1 cellular context compared by ENCODE assay signal in the genomic region with DNA sequence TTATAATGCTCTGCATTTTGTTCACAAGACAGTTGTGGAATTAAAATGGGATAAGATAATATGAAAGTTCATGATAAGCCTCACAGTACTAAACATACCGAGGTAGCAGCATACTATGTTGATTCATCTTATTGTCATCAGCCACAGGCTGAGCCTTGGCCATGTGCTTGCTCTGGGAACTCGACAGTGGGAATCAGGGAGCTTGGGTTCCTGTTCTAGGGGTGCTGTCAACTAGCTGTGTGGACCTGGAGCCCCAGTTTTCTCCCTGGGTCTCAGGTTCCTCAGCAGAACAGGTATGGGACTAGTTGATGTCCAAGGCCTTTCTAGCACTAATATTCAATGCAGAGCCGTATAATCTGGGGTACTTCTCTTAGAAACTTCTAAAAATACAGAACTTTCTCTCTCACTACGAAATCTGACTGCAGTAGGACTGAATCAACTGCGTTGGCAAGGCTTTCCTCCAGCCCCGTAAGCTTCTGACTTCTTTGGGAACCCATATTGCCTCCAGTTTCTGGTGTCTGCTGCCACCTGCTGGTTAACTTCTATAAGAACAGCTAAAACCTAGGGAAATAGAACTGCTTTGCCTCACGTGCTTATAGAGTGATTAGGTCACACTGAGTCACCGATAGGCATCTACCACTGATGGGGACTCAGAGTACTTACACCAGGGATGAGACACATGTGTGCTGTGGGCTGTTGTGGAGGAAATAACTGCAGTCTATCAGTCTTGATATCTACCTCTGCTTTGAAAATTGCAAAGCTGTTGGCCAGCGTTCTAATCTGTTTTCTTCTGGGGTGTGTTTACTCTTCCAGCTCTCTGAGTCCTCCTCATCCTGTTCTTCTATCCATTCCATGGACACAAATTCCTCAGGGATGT.
A peak's percentile ranks its signal among the peaks of the same experiment; 100 is the strongest.
TF ChIP-seq lines count a peak whose summit lies in the region.

No MANE protein-coding gene starts in this region.

TF ChIP-seq in K562, 482 proteins besides CTCF, POLR2A, EP300 and RAD21 (continued from another document):
- TF ChIP-seq HDAC2 (IDR thresholded peaks at IDR 0.05) = peak; percentile 31; the same call in 1 of the 2 replicates
- TF ChIP-seq, protein P1, sequence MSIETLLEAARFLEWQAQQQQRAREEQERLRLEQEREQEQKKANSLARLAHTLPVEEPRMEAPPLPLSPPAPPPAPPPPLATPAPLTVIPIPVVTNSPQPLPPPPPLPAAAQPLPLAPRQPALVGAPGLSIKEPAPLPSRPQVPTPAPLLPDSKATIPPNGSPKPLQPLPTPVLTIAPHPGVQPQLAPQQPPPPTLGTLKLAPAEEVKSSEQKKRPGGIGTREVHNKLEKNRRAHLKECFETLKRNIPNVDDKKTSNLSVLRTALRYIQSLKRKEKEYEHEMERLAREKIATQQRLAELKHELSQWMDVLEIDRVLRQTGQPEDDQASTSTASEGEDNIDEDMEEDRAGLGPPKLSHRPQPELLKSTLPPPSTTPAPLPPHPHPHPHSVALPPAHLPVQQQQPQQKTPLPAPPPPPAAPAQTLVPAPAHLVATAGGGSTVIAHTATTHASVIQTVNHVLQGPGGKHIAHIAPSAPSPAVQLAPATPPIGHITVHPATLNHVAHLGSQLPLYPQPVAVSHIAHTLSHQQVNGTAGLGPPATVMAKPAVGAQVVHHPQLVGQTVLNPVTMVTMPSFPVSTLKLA (conservative IDR thresholded peaks at IDR 0.05) = peak; percentile 47 to 64
- peak; percentile 69 for TF ChIP-seq LCOR (CRISPR knock-in tag; IDR thresholded peaks at IDR 0.05)
- TF ChIP-seq SMARCA4 (IDR thresholded peaks at IDR 0.05) = peak; percentile 90
- no peak for TF ChIP-seq NBN (IDR thresholded peaks at IDR 0.05; ENCODE audit: low read depth)
- peak; percentile 79 for TF ChIP-seq LEF1 (IDR thresholded peaks at IDR 0.05)
- TF ChIP-seq, protein P2, sequence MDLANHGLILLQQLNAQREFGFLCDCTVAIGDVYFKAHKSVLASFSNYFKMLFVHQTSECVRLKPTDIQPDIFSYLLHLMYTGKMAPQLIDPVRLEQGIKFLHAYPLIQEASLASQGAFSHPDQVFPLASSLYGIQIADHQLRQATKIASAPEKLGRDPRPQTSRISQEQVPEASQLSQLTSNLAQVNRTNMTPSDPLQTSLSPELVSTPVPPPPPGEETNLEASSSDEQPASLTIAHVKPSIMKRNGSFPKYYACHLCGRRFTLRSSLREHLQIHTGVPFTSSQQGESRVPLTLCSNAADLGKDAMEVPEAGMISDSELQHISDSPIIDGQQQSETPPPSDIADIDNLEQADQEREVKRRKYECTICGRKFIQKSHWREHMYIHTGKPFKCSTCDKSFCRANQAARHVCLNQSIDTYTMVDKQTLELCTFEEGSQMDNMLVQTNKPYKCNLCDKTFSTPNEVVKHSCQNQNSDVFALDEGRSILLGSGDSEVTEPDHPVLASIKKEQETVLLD (IDR thresholded peaks at IDR 0.05) = peak; percentile 57; the same call in 1 of the 2 replicates
- TF ChIP-seq ZNF589 (CRISPR knock-in tag; IDR thresholded peaks at IDR 0.05; ENCODE audit: low read depth) = 0 out of 2 replicates have a peak, but pooled peaks have one; percentile 37
- TF ChIP-seq ZKSCAN8 (CRISPR knock-in tag; IDR thresholded peaks at IDR 0.05) = peak; percentile 38; the same call in 1 of the 2 replicates
- TF ChIP-seq EHMT2 (IDR thresholded peaks at IDR 0.05) = peak; percentile 49; the same call in 1 of the 2 replicates
- peak; percentile 99 for TF ChIP-seq JUN (IDR thresholded peaks at IDR 0.05; ENCODE audit: borderline replicate concordance, low read depth, low read length)
- no peak; the same call in 1 of the 2 replicates for TF ChIP-seq JUN (CRISPR knock-in tag; IDR thresholded peaks at IDR 0.05; ENCODE audit: borderline replicate concordance)
- no peak for TF ChIP-seq ZFP1 (CRISPR knock-in tag; IDR thresholded peaks at IDR 0.05)
- peak; percentile 92 for TF ChIP-seq ATF7 (IDR thresholded peaks at IDR 0.05)
- TF ChIP-seq STAG1 (CRISPR knock-in tag; IDR thresholded peaks at IDR 0.05; ENCODE audit: borderline replicate concordance) = peak; percentile 51; the same call in 1 of the 2 replicates
- no peak for TF ChIP-seq E2F3 (CRISPR knock-in tag; IDR thresholded peaks at IDR 0.05)
- no peak for TF ChIP-seq SP2 (IDR thresholded peaks at IDR 0.05; ENCODE audit: extremely low read depth, low read depth, low read length, poor library complexity, severe bottlenecking)
- TF ChIP-seq BACH1 (tag; IDR thresholded peaks at IDR 0.05) = 0 out of 2 replicates have a peak, but pooled peaks have one; percentile 40
- TF ChIP-seq CCAR2 (IDR thresholded peaks at IDR 0.05; ENCODE audit: low read depth, low read length) = no peak
- TF ChIP-seq NR1H2 (CRISPR knock-in tag; IDR thresholded peaks at IDR 0.05) = no peak
- 0 out of 2 replicates have a peak, but pooled peaks have one; percentile 31 for TF ChIP-seq MTA3 (IDR thresholded peaks at IDR 0.05; ENCODE audit: borderline replicate concordance)
- TF ChIP-seq, protein P3, sequence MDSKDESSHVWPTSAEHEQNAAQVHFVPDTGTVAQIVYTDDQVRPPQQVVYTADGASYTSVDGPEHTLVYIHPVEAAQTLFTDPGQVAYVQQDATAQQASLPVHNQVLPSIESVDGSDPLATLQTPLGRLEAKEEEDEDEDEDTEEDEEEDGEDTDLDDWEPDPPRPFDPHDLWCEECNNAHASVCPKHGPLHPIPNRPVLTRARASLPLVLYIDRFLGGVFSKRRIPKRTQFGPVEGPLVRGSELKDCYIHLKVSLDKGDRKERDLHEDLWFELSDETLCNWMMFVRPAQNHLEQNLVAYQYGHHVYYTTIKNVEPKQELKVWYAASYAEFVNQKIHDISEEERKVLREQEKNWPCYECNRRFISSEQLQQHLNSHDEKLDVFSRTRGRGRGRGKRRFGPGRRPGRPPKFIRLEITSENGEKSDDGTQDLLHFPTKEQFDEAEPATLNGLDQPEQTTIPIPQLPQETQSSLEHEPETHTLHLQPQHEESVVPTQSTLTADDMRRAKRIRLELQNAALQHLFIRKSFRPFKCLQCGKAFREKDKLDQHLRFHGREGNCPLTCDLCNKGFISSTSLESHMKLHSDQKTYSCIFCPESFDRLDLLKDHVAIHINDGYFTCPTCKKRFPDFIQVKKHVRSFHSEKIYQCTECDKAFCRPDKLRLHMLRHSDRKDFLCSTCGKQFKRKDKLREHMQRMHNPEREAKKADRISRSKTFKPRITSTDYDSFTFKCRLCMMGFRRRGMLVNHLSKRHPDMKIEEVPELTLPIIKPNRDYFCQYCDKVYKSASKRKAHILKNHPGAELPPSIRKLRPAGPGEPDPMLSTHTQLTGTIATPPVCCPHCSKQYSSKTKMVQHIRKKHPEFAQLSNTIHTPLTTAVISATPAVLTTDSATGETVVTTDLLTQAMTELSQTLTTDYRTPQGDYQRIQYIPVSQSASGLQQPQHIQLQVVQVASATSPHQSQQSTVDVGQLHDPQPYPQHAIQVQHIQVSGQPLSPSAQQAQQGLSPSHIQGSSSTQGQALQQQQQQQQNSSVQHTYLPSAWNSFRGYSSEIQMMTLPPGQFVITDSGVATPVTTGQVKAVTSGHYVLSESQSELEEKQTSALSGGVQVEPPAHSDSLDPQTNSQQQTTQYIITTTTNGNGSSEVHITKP (IDR thresholded peaks at IDR 0.05; ENCODE audit: partially characterized antibody) = no peak
- no peak for TF ChIP-seq PCBP2 (IDR thresholded peaks at IDR 0.05; ENCODE audit: low read depth, low read length, poor library complexity, severe bottlenecking)
- TF ChIP-seq ZNF444 (CRISPR knock-in tag; IDR thresholded peaks at IDR 0.05) = no peak
- peak; percentile 97 for TF ChIP-seq JUND (IDR thresholded peaks at IDR 0.05; ENCODE audit: borderline replicate concordance, low read depth, low read length)
- peak; percentile 95 for TF ChIP-seq JUND (tag; IDR thresholded peaks at IDR 0.05; ENCODE audit: borderline replicate concordance, low read depth, low read length)
- no peak for TF ChIP-seq SMAD4 (CRISPR knock-in tag; conservative IDR thresholded peaks at IDR 0.05)
- TF ChIP-seq MIER1 (IDR thresholded peaks at IDR 0.05; ENCODE audit: low read depth) = no peak
- TF ChIP-seq CBX5 (IDR thresholded peaks at IDR 0.05; ENCODE audit: borderline replicate concordance, low read depth) = no peak
- TF ChIP-seq ETV5 (CRISPR knock-in tag; IDR thresholded peaks at IDR 0.05; ENCODE audit: low read depth) = no peak
- TF ChIP-seq TCF7L2 (IDR thresholded peaks at IDR 0.05; ENCODE audit: low read depth, low read length) = no peak
- TF ChIP-seq ZNF174 (CRISPR knock-in tag; IDR thresholded peaks at IDR 0.05) = no peak
- peak; percentile 80; the same call in 1 of the 2 replicates for TF ChIP-seq GATAD2B (IDR thresholded peaks at IDR 0.05; ENCODE audit: borderline replicate concordance)
- peak; percentile 22 for TF ChIP-seq HDAC3 (IDR thresholded peaks at IDR 0.05; ENCODE audit: borderline replicate concordance, partially characterized antibody)
- TF ChIP-seq, protein P4, sequence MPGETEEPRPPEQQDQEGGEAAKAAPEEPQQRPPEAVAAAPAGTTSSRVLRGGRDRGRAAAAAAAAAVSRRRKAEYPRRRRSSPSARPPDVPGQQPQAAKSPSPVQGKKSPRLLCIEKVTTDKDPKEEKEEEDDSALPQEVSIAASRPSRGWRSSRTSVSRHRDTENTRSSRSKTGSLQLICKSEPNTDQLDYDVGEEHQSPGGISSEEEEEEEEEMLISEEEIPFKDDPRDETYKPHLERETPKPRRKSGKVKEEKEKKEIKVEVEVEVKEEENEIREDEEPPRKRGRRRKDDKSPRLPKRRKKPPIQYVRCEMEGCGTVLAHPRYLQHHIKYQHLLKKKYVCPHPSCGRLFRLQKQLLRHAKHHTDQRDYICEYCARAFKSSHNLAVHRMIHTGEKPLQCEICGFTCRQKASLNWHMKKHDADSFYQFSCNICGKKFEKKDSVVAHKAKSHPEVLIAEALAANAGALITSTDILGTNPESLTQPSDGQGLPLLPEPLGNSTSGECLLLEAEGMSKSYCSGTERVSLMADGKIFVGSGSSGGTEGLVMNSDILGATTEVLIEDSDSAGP (CRISPR knock-in tag; IDR thresholded peaks at IDR 0.05) = no peak
- TF ChIP-seq, protein P5, sequence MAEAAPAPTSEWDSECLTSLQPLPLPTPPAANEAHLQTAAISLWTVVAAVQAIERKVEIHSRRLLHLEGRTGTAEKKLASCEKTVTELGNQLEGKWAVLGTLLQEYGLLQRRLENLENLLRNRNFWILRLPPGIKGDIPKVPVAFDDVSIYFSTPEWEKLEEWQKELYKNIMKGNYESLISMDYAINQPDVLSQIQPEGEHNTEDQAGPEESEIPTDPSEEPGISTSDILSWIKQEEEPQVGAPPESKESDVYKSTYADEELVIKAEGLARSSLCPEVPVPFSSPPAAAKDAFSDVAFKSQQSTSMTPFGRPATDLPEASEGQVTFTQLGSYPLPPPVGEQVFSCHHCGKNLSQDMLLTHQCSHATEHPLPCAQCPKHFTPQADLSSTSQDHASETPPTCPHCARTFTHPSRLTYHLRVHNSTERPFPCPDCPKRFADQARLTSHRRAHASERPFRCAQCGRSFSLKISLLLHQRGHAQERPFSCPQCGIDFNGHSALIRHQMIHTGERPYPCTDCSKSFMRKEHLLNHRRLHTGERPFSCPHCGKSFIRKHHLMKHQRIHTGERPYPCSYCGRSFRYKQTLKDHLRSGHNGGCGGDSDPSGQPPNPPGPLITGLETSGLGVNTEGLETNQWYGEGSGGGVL (CRISPR knock-in tag; IDR thresholded peaks at IDR 0.05) = no peak
- peak; percentile 93 for TF ChIP-seq DPF2 (IDR thresholded peaks at IDR 0.05)
- no peak for TF ChIP-seq ZNF347 (CRISPR knock-in tag; IDR thresholded peaks at IDR 0.05; ENCODE audit: low read depth)
- TF ChIP-seq BHLHE40 (IDR thresholded peaks at IDR 0.05; ENCODE audit: low read length) = peak; percentile 99
- no peak for TF ChIP-seq ESRRB (CRISPR knock-in tag; IDR thresholded peaks at IDR 0.05; ENCODE audit: borderline replicate concordance)
- TF ChIP-seq, protein P6, sequence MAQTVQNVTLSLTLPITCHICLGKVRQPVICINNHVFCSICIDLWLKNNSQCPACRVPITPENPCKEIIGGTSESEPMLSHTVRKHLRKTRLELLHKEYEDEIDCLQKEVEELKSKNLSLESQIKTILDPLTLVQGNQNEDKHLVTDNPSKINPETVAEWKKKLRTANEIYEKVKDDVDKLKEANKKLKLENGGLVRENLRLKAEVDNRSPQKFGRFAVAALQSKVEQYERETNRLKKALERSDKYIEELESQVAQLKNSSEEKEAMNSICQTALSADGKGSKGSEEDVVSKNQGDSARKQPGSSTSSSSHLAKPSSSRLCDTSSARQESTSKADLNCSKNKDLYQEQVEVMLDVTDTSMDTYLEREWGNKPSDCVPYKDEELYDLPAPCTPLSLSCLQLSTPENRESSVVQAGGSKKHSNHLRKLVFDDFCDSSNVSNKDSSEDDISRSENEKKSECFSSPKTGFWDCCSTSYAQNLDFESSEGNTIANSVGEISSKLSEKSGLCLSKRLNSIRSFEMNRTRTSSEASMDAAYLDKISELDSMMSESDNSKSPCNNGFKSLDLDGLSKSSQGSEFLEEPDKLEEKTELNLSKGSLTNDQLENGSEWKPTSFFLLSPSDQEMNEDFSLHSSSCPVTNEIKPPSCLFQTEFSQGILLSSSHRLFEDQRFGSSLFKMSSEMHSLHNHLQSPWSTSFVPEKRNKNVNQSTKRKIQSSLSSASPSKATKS (CRISPR knock-in tag; IDR thresholded peaks at IDR 0.05) = no peak
- no peak for TF ChIP-seq MXI1 (IDR thresholded peaks at IDR 0.05; ENCODE audit: low read depth, low read length)
- TF ChIP-seq XRCC4 (IDR thresholded peaks at IDR 0.05; ENCODE audit: extremely low read depth, insufficient read depth, insufficient read length) = no peak
- TF ChIP-seq, protein P7, sequence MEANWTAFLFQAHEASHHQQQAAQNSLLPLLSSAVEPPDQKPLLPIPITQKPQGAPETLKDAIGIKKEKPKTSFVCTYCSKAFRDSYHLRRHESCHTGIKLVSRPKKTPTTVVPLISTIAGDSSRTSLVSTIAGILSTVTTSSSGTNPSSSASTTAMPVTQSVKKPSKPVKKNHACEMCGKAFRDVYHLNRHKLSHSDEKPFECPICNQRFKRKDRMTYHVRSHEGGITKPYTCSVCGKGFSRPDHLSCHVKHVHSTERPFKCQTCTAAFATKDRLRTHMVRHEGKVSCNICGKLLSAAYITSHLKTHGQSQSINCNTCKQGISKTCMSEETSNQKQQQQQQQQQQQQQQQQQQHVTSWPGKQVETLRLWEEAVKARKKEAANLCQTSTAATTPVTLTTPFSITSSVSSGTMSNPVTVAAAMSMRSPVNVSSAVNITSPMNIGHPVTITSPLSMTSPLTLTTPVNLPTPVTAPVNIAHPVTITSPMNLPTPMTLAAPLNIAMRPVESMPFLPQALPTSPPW (CRISPR knock-in tag; IDR thresholded peaks at IDR 0.05) = 0 out of 2 replicates have a peak, but pooled peaks have one; percentile 13
- no peak for TF ChIP-seq CBFA2T2 (conservative IDR thresholded peaks at IDR 0.05)
- TF ChIP-seq ZFP36 (IDR thresholded peaks at IDR 0.05; ENCODE audit: low read depth, low read length, partially characterized antibody) = no peak
- TF ChIP-seq MYNN (IDR thresholded peaks at IDR 0.05) = no peak
- TF ChIP-seq MYNN (CRISPR knock-in tag; IDR thresholded peaks at IDR 0.05) = no peak
TF ChIP-seq in K562: peak in this region for 66.
